In the genomic region with DNA sequence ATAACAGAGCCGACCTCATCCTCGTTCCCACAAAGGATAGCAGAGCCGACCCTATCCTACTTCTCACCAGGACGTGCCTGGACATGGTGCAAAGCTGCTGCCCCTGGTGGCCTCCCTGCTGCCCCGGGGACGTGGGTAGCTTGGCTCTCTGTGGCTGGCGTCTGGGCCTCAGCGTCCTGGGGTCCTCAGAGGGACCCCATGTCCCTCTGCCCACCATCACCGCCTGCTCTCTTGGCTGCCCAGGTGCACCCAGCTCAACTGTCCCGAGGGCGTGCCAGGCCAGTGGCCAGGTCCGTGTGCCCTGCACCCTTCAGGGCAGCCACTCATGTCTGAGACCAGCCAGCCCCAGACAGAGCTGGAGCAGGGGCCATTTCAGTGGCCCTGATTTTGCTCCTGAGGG, we compare ENCODE assay signal across 24 cellular contexts. TPM values are rescaled to one million over a fixed set of nuclear protein-coding genes. Genes with fewer than 3 reads are reported as not detected.
"Had no signal": no experiment of that assay in that cellular context is flagged by ENCODE, and none has a peak within 500 bp of the region (broad histone marks: within the 10 kb centered on the region; RNA-seq: fewer than 3 reads in every experiment).

No MANE protein-coding gene starts in this region.

- ATAC-seq: gastroesophageal sphincter, left colon had no signal

- H3K4me1 ChIP-seq: gastroesophageal sphincter, tibial artery, uterus had no signal

- H3K27ac ChIP-seq: esophagus squamous epithelium, gastroesophageal sphincter, ovary, skin epidermis, tibial artery, uterus had no signal

- H3K4me3 Mint-ChIP-seq: immature natural killer cell; mesothelial cell of epicardium; natural killer cell; stimulated activated effector memory CD8-positive, alpha-beta T cell treated with anti-CD3 and anti-CD28 coated beads, Interleukin-12 subunit alpha, Interleukin-12 subunit beta, amount 100 ng/mL, for 72 hours had no signal

- DNase-seq: dermis blood vessel endothelial cell; esophagus squamous epithelium; foreskin fibroblast; immature natural killer cell; left colon; natural killer cell; nucleus accumbens; ovary; stimulated activated CD4-positive, alpha-beta T cell treated with anti-CD3 and anti-CD28 coated beads, Interleukin-12 subunit alpha, Interleukin-12 subunit beta, amount 100 ng/mL, for 4 hours; stimulated activated CD4-positive, alpha-beta T cell treated with anti-CD3 and anti-CD28 coated beads, Interleukin-4, amount 100 ng/mL, for 1 hour; stimulated activated CD8-positive, alpha-beta memory T cell treated with anti-CD3 and anti-CD28 coated beads, Interleukin-4, amount 100 ng/mL, for 48 hours; stimulated activated naive CD8-positive, alpha-beta T cell treated with anti-CD3 and anti-CD28 coated beads, Interleukin-15, Interleukin-2, amounts not matched to agents 100 U/mL and 50 U/mL, for 24 hours; tibial artery; uterus had no signal

- H3K4me1 Mint-ChIP-seq: immature natural killer cell; natural killer cell; stimulated activated effector memory CD8-positive, alpha-beta T cell treated with anti-CD3 and anti-CD28 coated beads, Interleukin-12 subunit alpha, Interleukin-12 subunit beta, amount 100 ng/mL, for 72 hours had no signal

- H3K4me3 ChIP-seq: esophagus squamous epithelium, gastroesophageal sphincter, ovary, skin epidermis, tibial artery, upper lobe of left lung, uterus had no signal

- H3K9me3 ChIP-seq: esophagus squamous epithelium, gastroesophageal sphincter, ovary, tibial artery, upper lobe of left lung, uterus had no signal

- H3K36me3 ChIP-seq: esophagus squamous epithelium, gastroesophageal sphincter, ovary, tibial artery, upper lobe of left lung, uterus had no signal

- H3K36me3 Mint-ChIP-seq: immature natural killer cell; mesothelial cell of epicardium; natural killer cell; stimulated activated effector memory CD8-positive, alpha-beta T cell treated with anti-CD3 and anti-CD28 coated beads, Interleukin-12 subunit alpha, Interleukin-12 subunit beta, amount 100 ng/mL, for 72 hours had no signal

- H3K27ac Mint-ChIP-seq: immature natural killer cell; mesothelial cell of epicardium; natural killer cell; stimulated activated effector memory CD8-positive, alpha-beta T cell treated with anti-CD3 and anti-CD28 coated beads, Interleukin-12 subunit alpha, Interleukin-12 subunit beta, amount 100 ng/mL, for 72 hours had no signal

- H3K9me3 Mint-ChIP-seq: immature natural killer cell; mesothelial cell of epicardium; natural killer cell; neural crest cell; stimulated activated effector memory CD8-positive, alpha-beta T cell treated with anti-CD3 and anti-CD28 coated beads, Interleukin-12 subunit alpha, Interleukin-12 subunit beta, amount 100 ng/mL, for 72 hours had no signal

- FAIRE-seq: colon, keratinocyte had no signal

- H3K27me3 ChIP-seq: ovary, upper lobe of left lung, uterus had no signal

RNA-seq across cellular contexts. Expression of a gene that starts 8.5 kb away (rescaled TPM):
- total RNA-seq: epithelial cell of proximal tubule, myocyte, natural killer cell had no signal
- polyA plus RNA-seq: immature natural killer cell, keratinocyte had no signal
